10 cellular contexts compared by ENCODE assay signal in the genomic region with DNA sequence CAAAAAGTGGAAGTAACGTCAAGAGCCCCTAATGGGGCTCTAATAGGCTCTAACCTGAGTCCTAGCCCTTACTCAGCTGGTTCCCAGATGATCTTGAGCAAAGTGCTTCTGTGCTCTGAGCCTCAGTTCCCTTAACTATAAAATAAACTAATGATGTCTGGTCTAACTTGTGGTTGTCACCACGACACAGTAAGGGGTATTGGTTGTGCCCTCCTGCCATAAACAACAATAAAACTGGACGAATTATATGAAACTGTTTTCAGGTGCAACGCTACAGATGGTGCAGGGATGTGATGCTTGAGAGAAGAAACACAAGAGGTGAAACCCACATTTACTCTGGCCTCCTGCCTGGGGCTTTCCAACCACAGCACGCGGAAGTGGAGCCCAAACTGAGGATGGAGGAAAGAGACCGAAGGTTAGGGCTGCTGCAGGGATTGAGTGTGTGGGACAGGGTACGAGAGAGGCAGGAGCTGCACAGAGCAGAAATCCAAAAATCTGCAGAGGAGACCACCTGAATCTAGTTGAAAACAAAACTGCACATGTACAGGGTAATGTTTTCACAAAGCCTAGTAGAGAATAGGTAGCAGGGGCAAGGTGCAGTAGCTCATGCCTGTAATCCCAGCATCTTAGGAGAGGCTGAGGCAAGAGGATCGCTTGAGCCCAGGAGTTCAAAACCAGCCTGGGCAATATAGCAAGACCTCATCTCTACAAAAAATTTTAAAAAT. TPM values are rescaled to one million over a fixed set of nuclear protein-coding genes. Genes with fewer than 3 reads are reported as not detected.
A peak's percentile ranks its signal among the peaks of the same experiment; 100 is the strongest.
DNase-seq lines count a peak whose midpoint lies in the region; ATAC-seq and TF ChIP-seq lines count a peak whose summit lies in the region.
"Had no signal": no experiment of that assay in that cellular context is flagged by ENCODE, and none has a peak within 500 bp of the region (broad histone marks: within the 10 kb centered on the region; RNA-seq: fewer than 3 reads in every experiment).

No MANE protein-coding gene starts in this region.

- CTCF ChIA-PET in activated CD4-positive, alpha-beta memory T cell treated with anti-CD3 and anti-CD28 coated beads, Interleukin-2, amount 10 ng/mL, durations not matched to agents 7 days and 5 days (lab: Charles Lee) = interaction anchor here (0.6 to 1.9 kb wide), 2 partner anchors 15 to 216 kb away, joined by 3 to 7 read pairs; no protein-coding TSS in a partner anchor

- peak overlapping the region; percentile 10 for H3K4me3 Mint-ChIP-seq in activated CD4-positive, alpha-beta memory T cell treated with anti-CD3 and anti-CD28 coated beads, Interleukin-2, amount 10 ng/mL, durations not matched to agents 7 days and 5 days
- no peak overlapping the region for H3K4me3 Mint-ChIP-seq in nephron progenitor cell

- POLR2A ChIA-PET in activated CD4-positive, alpha-beta memory T cell treated with anti-CD3 and anti-CD28 coated beads, Interleukin-2, amount 10 ng/mL, durations not matched to agents 7 days and 5 days (lab: Charles Lee) = interaction anchor here (1.1 to 2.4 kb wide), 5 partner anchors 12 to 446 kb away, joined by 3 to 19 read pairs (median 4); partner anchors contain the start of gene ETV6

- peak; percentile 90 for ATAC-seq in HG03045 (IDR thresholded peaks at IDR 0.05; ENCODE audit: unreplicated experiment)

- H3K27ac Mint-ChIP-seq in activated CD4-positive, alpha-beta memory T cell treated with anti-CD3 and anti-CD28 coated beads, Interleukin-2, amount 10 ng/mL, durations not matched to agents 7 days and 5 days = peak overlapping the region; percentile 74
- H3K27ac Mint-ChIP-seq in nephron progenitor cell = no peak overlapping the region

- peaks cover 40% of the 10 kb centered on the region for H3K4me1 Mint-ChIP-seq in activated CD4-positive, alpha-beta memory T cell treated with anti-CD3 and anti-CD28 coated beads, Interleukin-2, amount 10 ng/mL, durations not matched to agents 7 days and 5 days
- H3K4me1 Mint-ChIP-seq in nephron progenitor cell = no peaks in the 10 kb centered on the region

- no peak for TF ChIP-seq CTCF in nephron progenitor cell (IDR thresholded peaks at IDR 0.05)

- H3K27me3 Mint-ChIP-seq in activated CD4-positive, alpha-beta memory T cell treated with anti-CD3 and anti-CD28 coated beads, Interleukin-2, amount 10 ng/mL, durations not matched to agents 7 days and 5 days = no peaks in the 10 kb centered on the region
- H3K27me3 Mint-ChIP-seq in nephron progenitor cell (ENCODE audit: low read depth, poor library complexity) = peaks cover 27% of the 10 kb centered on the region

- DNase-seq in activated T-cell treated with anti-CD3 and anti-CD28 coated beads for 48 hours (ENCODE audit: low read depth) = peak; percentile 35
- no peak for DNase-seq in activated T-cell treated with anti-CD3 and anti-CD28 coated beads for 4 hours
- DNase-seq in activated CD4-positive, alpha-beta memory T cell treated with anti-CD3 and anti-CD28 coated beads, Interleukin-2, amount 10 ng/mL, durations not matched to agents 7 days and 5 days = peak; percentile 67
- DNase-seq in stimulated activated naive CD4-positive, alpha-beta T cell treated with Interleukin-2 at 50 U/mL for 16 hours (lab: John Stamatoyannopoulos, UW) = peak; percentile 42
- no peak for DNase-seq in nephron progenitor cell
- no peak for DNase-seq in NCI-H345 (lab: John Stamatoyannopoulos, UW)
- DNase-seq in effector CD4-positive, alpha-beta T cell = no peak
- DNase-seq: ovary had no signal

- H3K9me3 Mint-ChIP-seq in activated CD4-positive, alpha-beta memory T cell treated with anti-CD3 and anti-CD28 coated beads, Interleukin-2, amount 10 ng/mL, durations not matched to agents 7 days and 5 days = peaks cover 12% of the 10 kb centered on the region
- peaks cover 28% of the 10 kb centered on the region for H3K9me3 Mint-ChIP-seq in nephron progenitor cell

- H3K36me3 Mint-ChIP-seq in activated CD4-positive, alpha-beta memory T cell treated with anti-CD3 and anti-CD28 coated beads, Interleukin-2, amount 10 ng/mL, durations not matched to agents 7 days and 5 days (ENCODE audit: low read depth) = peaks cover 19% of the 10 kb centered on the region
- H3K36me3 Mint-ChIP-seq in nephron progenitor cell (ENCODE audit: low read depth) = peaks cover 5% of the 10 kb centered on the region

RNA-seq across cellular contexts. Expression of gene BCL2L14, which starts 45.6 kb away (rescaled TPM):
- 10 to 100 TPM; 13.0 to 13.9 TPM for total RNA-seq in activated CD4-positive, alpha-beta memory T cell treated with anti-CD3 and anti-CD28 coated beads, Interleukin-2, amount 10 ng/mL, durations not matched to agents 7 days and 5 days
- total RNA-seq: NCI-H460 had no signal

Comparison
In these comparisons a context has a peak if more than half of its experiments do, and no peak if none do; other contexts are left out.
1. DNase-seq: peak in activated T-cell treated with anti-CD3 and anti-CD28 coated beads for 48 hours (single experiment), activated CD4-positive, alpha-beta memory T cell treated with anti-CD3 and anti-CD28 coated beads, Interleukin-2, amount 10 ng/mL, durations not matched to agents 7 days and 5 days (single experiment) and stimulated activated naive CD4-positive, alpha-beta T cell treated with Interleukin-2 at 50 U/mL for 16 hours (single experiment); none in activated T-cell treated with anti-CD3 and anti-CD28 coated beads for 4 hours (single experiment), nephron progenitor cell (single experiment), NCI-H345 (single experiment) and effector CD4-positive, alpha-beta T cell (single experiment).